1 cellular context compared by ENCODE assay signal in the genomic region with DNA sequence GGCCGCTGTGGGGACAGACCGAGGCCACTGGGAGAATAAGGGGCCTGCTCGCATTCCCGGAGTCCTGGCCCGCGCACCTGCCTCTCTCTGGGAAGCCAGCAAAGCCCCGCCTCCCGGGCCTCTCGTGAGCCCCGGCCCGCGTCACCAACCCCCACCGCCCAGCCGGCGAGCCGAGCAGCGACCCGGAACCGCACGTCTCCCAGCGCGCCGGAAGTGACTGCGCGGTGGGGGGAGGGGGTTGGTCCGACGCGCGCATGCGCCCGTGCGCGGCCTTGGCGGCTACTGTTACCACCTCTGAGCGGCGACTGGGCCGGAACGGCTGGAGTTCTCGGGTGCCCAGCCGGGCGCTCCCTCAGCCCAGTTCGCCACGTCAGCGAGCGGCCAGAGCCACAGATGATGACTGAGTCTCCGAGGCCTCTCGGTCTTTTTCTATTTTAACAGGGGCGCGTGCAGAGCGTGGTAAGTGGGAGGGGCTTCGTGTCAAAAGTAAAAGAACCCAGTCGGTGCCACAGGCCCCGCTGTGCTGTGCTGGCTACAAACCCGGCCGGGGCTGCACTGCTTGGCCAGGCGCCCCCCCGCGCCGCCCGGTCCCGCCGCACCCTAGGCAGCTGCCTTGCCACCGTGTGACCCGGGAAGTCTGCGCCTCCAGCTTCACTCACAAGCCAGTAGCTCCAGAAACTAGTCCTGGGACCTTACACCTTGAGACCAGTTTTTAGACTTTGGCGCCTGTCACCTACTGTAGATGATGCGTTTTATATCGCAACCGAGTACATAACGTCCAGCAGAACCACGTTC.
A peak's percentile ranks its signal among the peaks of the same experiment; 100 is the strongest.
TF ChIP-seq lines count a peak whose summit lies in the region.

A gene with protein sequence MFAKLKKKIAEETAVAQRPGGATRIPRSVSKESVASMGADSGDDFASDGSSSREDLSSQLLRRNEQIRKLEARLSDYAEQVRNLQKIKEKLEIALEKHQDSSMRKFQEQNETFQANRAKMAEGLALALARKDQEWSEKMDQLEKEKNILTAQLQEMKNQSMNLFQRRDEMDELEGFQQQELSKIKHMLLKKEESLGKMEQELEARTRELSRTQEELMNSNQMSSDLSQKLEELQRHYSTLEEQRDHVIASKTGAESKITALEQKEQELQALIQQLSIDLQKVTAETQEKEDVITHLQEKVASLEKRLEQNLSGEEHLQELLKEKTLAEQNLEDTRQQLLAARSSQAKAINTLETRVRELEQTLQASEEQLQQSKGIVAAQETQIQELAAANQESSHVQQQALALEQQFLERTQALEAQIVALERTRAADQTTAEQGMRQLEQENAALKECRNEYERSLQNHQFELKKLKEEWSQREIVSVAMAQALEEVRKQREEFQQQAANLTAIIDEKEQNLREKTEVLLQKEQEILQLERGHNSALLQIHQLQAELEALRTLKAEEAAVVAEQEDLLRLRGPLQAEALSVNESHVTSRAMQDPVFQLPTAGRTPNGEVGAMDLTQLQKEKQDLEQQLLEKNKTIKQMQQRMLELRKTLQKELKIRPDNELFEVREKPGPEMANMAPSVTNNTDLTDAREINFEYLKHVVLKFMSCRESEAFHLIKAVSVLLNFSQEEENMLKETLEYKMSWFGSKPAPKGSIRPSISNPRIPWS (minus strand): TSS at position 190 of the 795 bp plus-strand sequence. CDS start 2,372 bp downstream, outside the sequence.

TF ChIP-seq in HepG2, 621 proteins besides CTCF, POLR2A, EP300 and RAD21 (continued from another document and continues in another):
- TF ChIP-seq, protein P1, sequence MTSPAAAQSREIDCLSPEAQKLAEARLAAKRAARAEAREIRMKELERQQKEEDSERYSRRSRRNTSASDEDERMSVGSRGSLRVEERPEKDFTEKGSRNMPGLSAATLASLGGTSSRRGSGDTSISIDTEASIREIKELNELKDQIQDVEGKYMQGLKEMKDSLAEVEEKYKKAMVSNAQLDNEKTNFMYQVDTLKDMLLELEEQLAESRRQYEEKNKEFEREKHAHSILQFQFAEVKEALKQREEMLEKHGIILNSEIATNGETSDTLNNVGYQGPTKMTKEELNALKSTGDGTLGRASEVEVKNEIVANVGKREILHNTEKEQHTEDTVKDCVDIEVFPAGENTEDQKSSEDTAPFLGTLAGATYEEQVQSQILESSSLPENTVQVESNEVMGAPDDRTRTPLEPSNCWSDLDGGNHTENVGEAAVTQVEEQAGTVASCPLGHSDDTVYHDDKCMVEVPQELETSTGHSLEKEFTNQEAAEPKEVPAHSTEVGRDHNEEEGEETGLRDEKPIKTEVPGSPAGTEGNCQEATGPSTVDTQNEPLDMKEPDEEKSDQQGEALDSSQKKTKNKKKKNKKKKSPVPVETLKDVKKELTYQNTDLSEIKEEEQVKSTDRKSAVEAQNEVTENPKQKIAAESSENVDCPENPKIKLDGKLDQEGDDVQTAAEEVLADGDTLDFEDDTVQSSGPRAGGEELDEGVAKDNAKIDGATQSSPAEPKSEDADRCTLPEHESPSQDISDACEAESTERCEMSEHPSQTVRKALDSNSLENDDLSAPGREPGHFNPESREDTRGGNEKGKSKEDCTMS (CRISPR knock-in tag; conservative IDR thresholded peaks at IDR 0.05), result no peak
- TF ChIP-seq, protein P2, sequence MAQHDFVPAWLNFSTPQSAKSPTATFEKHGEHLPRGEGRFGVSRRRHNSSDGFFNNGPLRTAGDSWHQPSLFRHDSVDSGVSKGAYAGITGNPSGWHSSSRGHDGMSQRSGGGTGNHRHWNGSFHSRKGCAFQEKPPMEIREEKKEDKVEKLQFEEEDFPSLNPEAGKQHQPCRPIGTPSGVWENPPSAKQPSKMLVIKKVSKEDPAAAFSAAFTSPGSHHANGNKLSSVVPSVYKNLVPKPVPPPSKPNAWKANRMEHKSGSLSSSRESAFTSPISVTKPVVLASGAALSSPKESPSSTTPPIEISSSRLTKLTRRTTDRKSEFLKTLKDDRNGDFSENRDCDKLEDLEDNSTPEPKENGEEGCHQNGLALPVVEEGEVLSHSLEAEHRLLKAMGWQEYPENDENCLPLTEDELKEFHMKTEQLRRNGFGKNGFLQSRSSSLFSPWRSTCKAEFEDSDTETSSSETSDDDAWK (CRISPR knock-in tag; IDR thresholded peaks at IDR 0.05), result no peak
- TF ChIP-seq, protein P3, sequence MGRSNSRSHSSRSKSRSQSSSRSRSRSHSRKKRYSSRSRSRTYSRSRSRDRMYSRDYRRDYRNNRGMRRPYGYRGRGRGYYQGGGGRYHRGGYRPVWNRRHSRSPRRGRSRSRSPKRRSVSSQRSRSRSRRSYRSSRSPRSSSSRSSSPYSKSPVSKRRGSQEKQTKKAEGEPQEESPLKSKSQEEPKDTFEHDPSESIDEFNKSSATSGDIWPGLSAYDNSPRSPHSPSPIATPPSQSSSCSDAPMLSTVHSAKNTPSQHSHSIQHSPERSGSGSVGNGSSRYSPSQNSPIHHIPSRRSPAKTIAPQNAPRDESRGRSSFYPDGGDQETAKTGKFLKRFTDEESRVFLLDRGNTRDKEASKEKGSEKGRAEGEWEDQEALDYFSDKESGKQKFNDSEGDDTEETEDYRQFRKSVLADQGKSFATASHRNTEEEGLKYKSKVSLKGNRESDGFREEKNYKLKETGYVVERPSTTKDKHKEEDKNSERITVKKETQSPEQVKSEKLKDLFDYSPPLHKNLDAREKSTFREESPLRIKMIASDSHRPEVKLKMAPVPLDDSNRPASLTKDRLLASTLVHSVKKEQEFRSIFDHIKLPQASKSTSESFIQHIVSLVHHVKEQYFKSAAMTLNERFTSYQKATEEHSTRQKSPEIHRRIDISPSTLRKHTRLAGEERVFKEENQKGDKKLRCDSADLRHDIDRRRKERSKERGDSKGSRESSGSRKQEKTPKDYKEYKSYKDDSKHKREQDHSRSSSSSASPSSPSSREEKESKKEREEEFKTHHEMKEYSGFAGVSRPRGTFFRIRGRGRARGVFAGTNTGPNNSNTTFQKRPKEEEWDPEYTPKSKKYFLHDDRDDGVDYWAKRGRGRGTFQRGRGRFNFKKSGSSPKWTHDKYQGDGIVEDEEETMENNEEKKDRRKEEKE (IDR thresholded peaks at IDR 0.05), result no peak
- TF ChIP-seq, protein P4, sequence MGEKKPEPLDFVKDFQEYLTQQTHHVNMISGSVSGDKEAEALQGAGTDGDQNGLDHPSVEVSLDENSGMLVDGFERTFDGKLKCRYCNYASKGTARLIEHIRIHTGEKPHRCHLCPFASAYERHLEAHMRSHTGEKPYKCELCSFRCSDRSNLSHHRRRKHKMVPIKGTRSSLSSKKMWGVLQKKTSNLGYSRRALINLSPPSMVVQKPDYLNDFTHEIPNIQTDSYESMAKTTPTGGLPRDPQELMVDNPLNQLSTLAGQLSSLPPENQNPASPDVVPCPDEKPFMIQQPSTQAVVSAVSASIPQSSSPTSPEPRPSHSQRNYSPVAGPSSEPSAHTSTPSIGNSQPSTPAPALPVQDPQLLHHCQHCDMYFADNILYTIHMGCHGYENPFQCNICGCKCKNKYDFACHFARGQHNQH (CRISPR knock-in tag; IDR thresholded peaks at IDR 0.05), result peak; percentile 87
- TF ChIP-seq REL (CRISPR knock-in tag; conservative IDR thresholded peaks at IDR 0.05) (peak; percentile 85; the same call in 1 of the 2 replicates), RORA (CRISPR knock-in tag; IDR thresholded peaks at IDR 0.05) (no peak), SNAPC2 (CRISPR knock-in tag; IDR thresholded peaks at IDR 0.05) (no peak), ZNF234 (CRISPR knock-in tag; conservative IDR thresholded peaks at IDR 0.05) (0 out of 2 replicates have a peak, but pooled peaks have one; percentile 18), ZNF777 (CRISPR knock-in tag; IDR thresholded peaks at IDR 0.05) (0 out of 2 replicates have a peak, but pooled peaks have one; percentile 46), ZNF724P (CRISPR knock-in tag; IDR thresholded peaks at IDR 0.05; ENCODE audit: borderline replicate concordance) (no peak), ZNF768 (CRISPR knock-in tag; IDR thresholded peaks at IDR 0.05) (peak; percentile 46; the same call in 1 of the 2 replicates), ZNF781 (CRISPR knock-in tag; IDR thresholded peaks at IDR 0.05; ENCODE audit: borderline replicate concordance, not compliant biosample characterization) (no peak), ZMYM4 (CRISPR knock-in tag; IDR thresholded peaks at IDR 0.05) (peak; percentile 83), STAG1 (CRISPR knock-in tag; IDR thresholded peaks at IDR 0.05) (no peak; the same call in 1 of the 2 replicates), ZNF674 (CRISPR knock-in tag; IDR thresholded peaks at IDR 0.05; ENCODE audit: low read depth) (peak; percentile 65; the same call in 1 of the 2 replicates), MIXL1 (CRISPR knock-in tag; IDR thresholded peaks at IDR 0.05) (peak; percentile 56), ZZZ3 (CRISPR knock-in tag; IDR thresholded peaks at IDR 0.05; ENCODE audit: borderline replicate concordance) (peak; percentile 81; the same call in 1 of the 2 replicates), KDM5A (IDR thresholded peaks at IDR 0.05; ENCODE audit: borderline replicate concordance, low read length) (peak; percentile 7; the same call in 1 of the 2 replicates), NPAS2 (CRISPR knock-in tag; IDR thresholded peaks at IDR 0.05; ENCODE audit: borderline replicate concordance) (no peak), SKI (IDR thresholded peaks at IDR 0.05; ENCODE audit: partially characterized antibody) (peak; percentile 71), SALL2 (CRISPR knock-in tag; IDR thresholded peaks at IDR 0.05) (peak; percentile 73; the same call in 1 of the 2 replicates), MZF1 (CRISPR knock-in tag; IDR thresholded peaks at IDR 0.05; ENCODE audit: borderline replicate concordance) (no peak), ZNF556 (CRISPR knock-in tag; IDR thresholded peaks at IDR 0.05; ENCODE audit: borderline replicate concordance) (peak; percentile 78), SP4 (CRISPR knock-in tag; IDR thresholded peaks at IDR 0.05) (peak; percentile 83), MIER3 (CRISPR knock-in tag; IDR thresholded peaks at IDR 0.05; ENCODE audit: borderline replicate concordance) (peak; percentile 27)
- TF ChIP-seq, protein P5, sequence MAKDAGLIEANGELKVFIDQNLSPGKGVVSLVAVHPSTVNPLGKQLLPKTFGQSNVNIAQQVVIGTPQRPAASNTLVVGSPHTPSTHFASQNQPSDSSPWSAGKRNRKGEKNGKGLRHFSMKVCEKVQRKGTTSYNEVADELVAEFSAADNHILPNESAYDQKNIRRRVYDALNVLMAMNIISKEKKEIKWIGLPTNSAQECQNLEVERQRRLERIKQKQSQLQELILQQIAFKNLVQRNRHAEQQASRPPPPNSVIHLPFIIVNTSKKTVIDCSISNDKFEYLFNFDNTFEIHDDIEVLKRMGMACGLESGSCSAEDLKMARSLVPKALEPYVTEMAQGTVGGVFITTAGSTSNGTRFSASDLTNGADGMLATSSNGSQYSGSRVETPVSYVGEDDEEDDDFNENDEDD (CRISPR knock-in tag; IDR thresholded peaks at IDR 0.05; ENCODE audit: borderline replicate concordance), result peak; percentile 67; the same call in 1 of the 2 replicates
- TF ChIP-seq, protein P6, sequence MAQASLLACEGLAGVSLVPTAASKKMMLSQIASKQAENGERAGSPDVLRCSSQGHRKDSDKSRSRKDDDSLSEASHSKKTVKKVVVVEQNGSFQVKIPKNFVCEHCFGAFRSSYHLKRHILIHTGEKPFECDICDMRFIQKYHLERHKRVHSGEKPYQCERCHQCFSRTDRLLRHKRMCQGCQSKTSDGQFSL (CRISPR knock-in tag; IDR thresholded peaks at IDR 0.05), result peak; percentile 64
- TF ChIP-seq, protein P7, sequence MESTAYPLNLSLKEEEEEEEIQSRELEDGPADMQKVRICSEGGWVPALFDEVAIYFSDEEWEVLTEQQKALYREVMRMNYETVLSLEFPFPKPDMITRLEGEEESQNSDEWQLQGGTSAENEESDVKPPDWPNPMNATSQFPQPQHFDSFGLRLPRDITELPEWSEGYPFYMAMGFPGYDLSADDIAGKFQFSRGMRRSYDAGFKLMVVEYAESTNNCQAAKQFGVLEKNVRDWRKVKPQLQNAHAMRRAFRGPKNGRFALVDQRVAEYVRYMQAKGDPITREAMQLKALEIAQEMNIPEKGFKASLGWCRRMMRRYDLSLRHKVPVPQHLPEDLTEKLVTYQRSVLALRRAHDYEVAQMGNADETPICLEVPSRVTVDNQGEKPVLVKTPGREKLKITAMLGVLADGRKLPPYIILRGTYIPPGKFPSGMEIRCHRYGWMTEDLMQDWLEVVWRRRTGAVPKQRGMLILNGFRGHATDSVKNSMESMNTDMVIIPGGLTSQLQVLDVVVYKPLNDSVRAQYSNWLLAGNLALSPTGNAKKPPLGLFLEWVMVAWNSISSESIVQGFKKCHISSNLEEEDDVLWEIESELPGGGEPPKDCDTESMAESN (CRISPR knock-in tag; conservative IDR thresholded peaks at IDR 0.05), result peak; percentile 77
- TF ChIP-seq, protein P8, sequence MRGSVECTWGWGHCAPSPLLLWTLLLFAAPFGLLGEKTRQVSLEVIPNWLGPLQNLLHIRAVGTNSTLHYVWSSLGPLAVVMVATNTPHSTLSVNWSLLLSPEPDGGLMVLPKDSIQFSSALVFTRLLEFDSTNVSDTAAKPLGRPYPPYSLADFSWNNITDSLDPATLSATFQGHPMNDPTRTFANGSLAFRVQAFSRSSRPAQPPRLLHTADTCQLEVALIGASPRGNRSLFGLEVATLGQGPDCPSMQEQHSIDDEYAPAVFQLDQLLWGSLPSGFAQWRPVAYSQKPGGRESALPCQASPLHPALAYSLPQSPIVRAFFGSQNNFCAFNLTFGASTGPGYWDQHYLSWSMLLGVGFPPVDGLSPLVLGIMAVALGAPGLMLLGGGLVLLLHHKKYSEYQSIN (CRISPR knock-in tag; IDR thresholded peaks at IDR 0.05; ENCODE audit: borderline replicate concordance), result no peak
- TF ChIP-seq, protein P9, sequence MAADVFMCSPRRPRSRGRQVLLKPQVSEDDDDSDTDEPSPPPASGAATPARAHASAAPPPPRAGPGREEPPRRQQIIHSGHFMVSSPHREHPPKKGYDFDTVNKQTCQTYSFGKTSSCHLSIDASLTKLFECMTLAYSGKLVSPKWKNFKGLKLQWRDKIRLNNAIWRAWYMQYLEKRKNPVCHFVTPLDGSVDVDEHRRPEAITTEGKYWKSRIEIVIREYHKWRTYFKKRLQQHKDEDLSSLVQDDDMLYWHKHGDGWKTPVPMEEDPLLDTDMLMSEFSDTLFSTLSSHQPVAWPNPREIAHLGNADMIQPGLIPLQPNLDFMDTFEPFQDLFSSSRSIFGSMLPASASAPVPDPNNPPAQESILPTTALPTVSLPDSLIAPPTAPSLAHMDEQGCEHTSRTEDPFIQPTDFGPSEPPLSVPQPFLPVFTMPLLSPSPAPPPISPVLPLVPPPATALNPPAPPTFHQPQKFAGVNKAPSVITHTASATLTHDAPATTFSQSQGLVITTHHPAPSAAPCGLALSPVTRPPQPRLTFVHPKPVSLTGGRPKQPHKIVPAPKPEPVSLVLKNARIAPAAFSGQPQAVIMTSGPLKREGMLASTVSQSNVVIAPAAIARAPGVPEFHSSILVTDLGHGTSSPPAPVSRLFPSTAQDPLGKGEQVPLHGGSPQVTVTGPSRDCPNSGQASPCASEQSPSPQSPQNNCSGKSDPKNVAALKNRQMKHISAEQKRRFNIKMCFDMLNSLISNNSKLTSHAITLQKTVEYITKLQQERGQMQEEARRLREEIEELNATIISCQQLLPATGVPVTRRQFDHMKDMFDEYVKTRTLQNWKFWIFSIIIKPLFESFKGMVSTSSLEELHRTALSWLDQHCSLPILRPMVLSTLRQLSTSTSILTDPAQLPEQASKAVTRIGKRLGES (CRISPR knock-in tag; IDR thresholded peaks at IDR 0.05; ENCODE audit: borderline replicate concordance), result no peak
- TF ChIP-seq, protein P10, sequence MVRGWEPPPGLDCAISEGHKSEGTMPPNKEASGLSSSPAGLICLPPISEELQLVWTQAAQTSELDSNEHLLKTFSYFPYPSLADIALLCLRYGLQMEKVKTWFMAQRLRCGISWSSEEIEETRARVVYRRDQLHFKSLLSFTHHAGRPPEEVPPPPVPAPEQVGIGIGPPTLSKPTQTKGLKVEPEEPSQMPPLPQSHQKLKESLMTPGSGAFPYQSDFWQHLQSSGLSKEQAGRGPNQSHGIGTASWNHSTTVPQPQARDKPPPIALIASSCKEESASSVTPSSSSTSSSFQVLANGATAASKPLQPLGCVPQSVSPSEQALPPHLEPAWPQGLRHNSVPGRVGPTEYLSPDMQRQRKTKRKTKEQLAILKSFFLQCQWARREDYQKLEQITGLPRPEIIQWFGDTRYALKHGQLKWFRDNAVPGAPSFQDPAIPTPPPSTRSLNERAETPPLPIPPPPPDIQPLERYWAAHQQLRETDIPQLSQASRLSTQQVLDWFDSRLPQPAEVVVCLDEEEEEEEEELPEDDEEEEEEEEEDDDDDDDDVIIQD (CRISPR knock-in tag; IDR thresholded peaks at IDR 0.05; ENCODE audit: low read depth), result 0 out of 2 replicates have a peak, but pooled peaks have one; percentile 36
